ENCODE assay signal across 18 cellular contexts in the genomic region with DNA sequence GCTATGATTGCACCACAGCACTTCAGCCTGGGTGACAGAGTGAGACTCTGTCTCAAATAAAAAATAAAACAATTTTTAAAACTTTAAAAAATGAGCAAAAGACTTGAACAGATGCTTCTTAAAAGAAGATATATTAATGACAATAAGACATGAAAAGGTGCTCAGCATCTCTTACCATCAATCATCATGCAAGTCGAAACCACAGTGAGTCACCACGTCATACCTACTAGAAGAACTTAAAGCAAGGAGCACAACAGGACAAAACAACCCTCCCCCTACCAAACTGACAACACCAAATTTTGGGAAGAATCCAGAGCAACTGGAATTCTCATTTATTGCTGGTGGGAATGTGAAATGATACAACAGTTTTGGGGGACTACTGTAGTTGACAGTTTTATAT.
DNase-seq lines count a peak whose midpoint lies in the region; ATAC-seq and TF ChIP-seq lines count a peak whose summit lies in the region.
"Had no signal": no experiment of that assay in that cellular context is flagged by ENCODE, and none has a peak within 500 bp of the region (broad histone marks: within the 10 kb centered on the region; RNA-seq: fewer than 3 reads in every experiment).

No MANE protein-coding gene starts in this region.

- no peaks in the 10 kb centered on the region for H3K27me3 Mint-ChIP-seq in activated CD8-positive, alpha-beta T cell treated with anti-CD3 and anti-CD28 coated beads for 36 hours
- peaks cover 23% of the 10 kb centered on the region for H3K27me3 Mint-ChIP-seq in activated CD8-positive, alpha-beta T cell treated with anti-CD3 and anti-CD28 coated beads, Interleukin-2, amount 10 ng/mL, durations not matched to agents 7 days and 5 days (ENCODE audit: low read depth)

- H3K79me2 ChIP-seq in DND-41 (ENCODE audit: insufficient read depth, low read length) = no peaks in the 10 kb centered on the region

- no peaks in the 10 kb centered on the region for H3K4me1 Mint-ChIP-seq in activated CD8-positive, alpha-beta T cell treated with anti-CD3 and anti-CD28 coated beads for 36 hours (ENCODE audit: low read depth)
- no peaks in the 10 kb centered on the region for H3K4me1 Mint-ChIP-seq in activated CD8-positive, alpha-beta T cell treated with anti-CD3 and anti-CD28 coated beads, Interleukin-2, amount 10 ng/mL, durations not matched to agents 7 days and 5 days (ENCODE audit: low read depth)

- H3K36me3 Mint-ChIP-seq in activated CD8-positive, alpha-beta T cell treated with anti-CD3 and anti-CD28 coated beads for 36 hours (ENCODE audit: low read depth) = no peaks in the 10 kb centered on the region
- no peaks in the 10 kb centered on the region for H3K36me3 Mint-ChIP-seq in activated CD8-positive, alpha-beta T cell treated with anti-CD3 and anti-CD28 coated beads, Interleukin-2, amount 10 ng/mL, durations not matched to agents 7 days and 5 days (ENCODE audit: low read depth)

- H3K9me3 ChIP-seq in DND-41 (ENCODE audit: insufficient read depth, low read length, severe bottlenecking) (no peaks in the 10 kb centered on the region), RWPE2 (ENCODE audit: severe bottlenecking) (no peaks in the 10 kb centered on the region), prostate gland (no peaks in the 10 kb centered on the region)
- H3K9me3 ChIP-seq: A549, MG63, SJCRH30 had no signal

- H3K4me2 ChIP-seq in DND-41 (ENCODE audit: insufficient read depth, low read length) = no peak overlapping the region
- H3K4me2 ChIP-seq: A549 had no signal

- H3K36me3 ChIP-seq in DND-41 (ENCODE audit: insufficient read depth, low read length) (no peaks in the 10 kb centered on the region), RWPE2 (ENCODE audit: low read depth) (no peaks in the 10 kb centered on the region), prostate gland (no peaks in the 10 kb centered on the region)
- H3K36me3 ChIP-seq: MG63, SJCRH30 had no signal

- peak; percentile 38 for DNase-seq in activated CD8-positive, alpha-beta T cell treated with anti-CD3 and anti-CD28 coated beads for 36 hours
- no peak for DNase-seq in activated CD8-positive, alpha-beta T cell treated with anti-CD3 and anti-CD28 coated beads, Interleukin-2, amount 10 ng/mL, durations not matched to agents 7 days and 5 days
- DNase-seq in DND-41 = no peak
- DNase-seq in RWPE2 (ENCODE audit: low spot score) = no peak
- peak; percentile 6 for DNase-seq in iris pigment epithelial cell (ENCODE audit: low read depth)
- no peak for DNase-seq in stimulated activated CD8-positive, alpha-beta memory T cell treated with anti-CD3 and anti-CD28 coated beads, Interleukin-4, amount 100 ng/mL, for 48 hours
- no peak for DNase-seq in prostate gland (ENCODE audit: low spot score)
- DNase-seq: DMS53, HCEC 1CT, KBM-7, MG63, NCI-H1436, NCI-H2029 treated with DMSO at 0.1 percent for 48 hours, NCI-H510A, SJCRH30 had no signal

- no peaks in the 10 kb centered on the region for H3K9me3 Mint-ChIP-seq in activated CD8-positive, alpha-beta T cell treated with anti-CD3 and anti-CD28 coated beads for 36 hours
- H3K9me3 Mint-ChIP-seq in activated CD8-positive, alpha-beta T cell treated with anti-CD3 and anti-CD28 coated beads, Interleukin-2, amount 10 ng/mL, durations not matched to agents 7 days and 5 days (ENCODE audit: insufficient read depth) = no peaks in the 10 kb centered on the region

- TF ChIP-seq POLR2A in prostate gland (IDR thresholded peaks at IDR 0.05) = no peak

- no peak overlapping the region for H3K27ac ChIP-seq in DND-41 (ENCODE audit: low read length)
- no peak overlapping the region for H3K27ac ChIP-seq in RWPE2 (ENCODE audit: poor library complexity, severe bottlenecking)
- no peak overlapping the region for H3K27ac ChIP-seq in prostate gland
- H3K27ac ChIP-seq: A549, C4-2B, SJCRH30 had no signal

- no peak for TF ChIP-seq CTCF in activated CD8-positive, alpha-beta T cell treated with anti-CD3 and anti-CD28 coated beads for 36 hours (IDR thresholded peaks at IDR 0.05)
- TF ChIP-seq CTCF in DND-41 (IDR thresholded peaks at IDR 0.05; ENCODE audit: borderline replicate concordance, extremely low read depth, low read length, poor library complexity, severe bottlenecking) = no peak
- TF ChIP-seq CTCF in RWPE2 (IDR thresholded peaks at IDR 0.05; ENCODE audit: poor library complexity, severe bottlenecking) = no peak
- no peak for TF ChIP-seq CTCF in prostate gland (IDR thresholded peaks at IDR 0.05)

- H3K27ac Mint-ChIP-seq in activated CD8-positive, alpha-beta T cell treated with anti-CD3 and anti-CD28 coated beads for 36 hours = no peak overlapping the region
- H3K27ac Mint-ChIP-seq in activated CD8-positive, alpha-beta T cell treated with anti-CD3 and anti-CD28 coated beads, Interleukin-2, amount 10 ng/mL, durations not matched to agents 7 days and 5 days = no peak overlapping the region

- H3K4me3 Mint-ChIP-seq in activated CD8-positive, alpha-beta T cell treated with anti-CD3 and anti-CD28 coated beads for 36 hours = no peak overlapping the region
- no peak overlapping the region for H3K4me3 Mint-ChIP-seq in activated CD8-positive, alpha-beta T cell treated with anti-CD3 and anti-CD28 coated beads, Interleukin-2, amount 10 ng/mL, durations not matched to agents 7 days and 5 days

- H3K27me3 ChIP-seq in DND-41 (ENCODE audit: insufficient read depth, low read length, poor library complexity) = no peaks in the 10 kb centered on the region
- H3K27me3 ChIP-seq in RWPE2 (ENCODE audit: insufficient read depth, poor library complexity, severe bottlenecking) = no peaks in the 10 kb centered on the region
- no peaks in the 10 kb centered on the region for H3K27me3 ChIP-seq in prostate gland (replicated peaks; ENCODE audit: insufficient read depth)
- H3K27me3 ChIP-seq: MG63, SJCRH30 had no signal

- H3K4me3 ChIP-seq in DND-41 (ENCODE audit: low read depth in 1 of 2, low read length in 2 of 2) (no peak overlapping the region), RWPE2 (ENCODE audit: severe bottlenecking) (no peak overlapping the region), prostate gland (no peak overlapping the region)
- H3K4me3 ChIP-seq: A549, MG63, SJCRH30 had no signal

- H3K4me1 ChIP-seq in DND-41 (ENCODE audit: insufficient read depth, low read length) (0 out of 2 replicates have a peak, but pooled peaks cover 5% of the 10 kb centered on the region), RWPE2 (ENCODE audit: insufficient read depth, poor library complexity, severe bottlenecking) (no peaks in the 10 kb centered on the region), prostate gland (replicated peaks) (no peaks in the 10 kb centered on the region)
- H3K4me1 ChIP-seq: A549, SJCRH30 had no signal

- WGBS in prostate gland = 40% methylated on average over 2 of the region's 2 CpGs

- CTCF ChIA-PET in activated CD8-positive, alpha-beta T cell treated with anti-CD3 and anti-CD28 coated beads for 36 hours (lab: Charles Lee) = interaction anchor here (1.1 to 1.8 kb wide), 2 partner anchors 10 to 52 kb away, joined by 3 to 4 read pairs; no protein-coding TSS in a partner anchor
- CTCF ChIA-PET in activated CD8-positive, alpha-beta T cell treated with anti-CD3 and anti-CD28 coated beads, Interleukin-2, amount 10 ng/mL, durations not matched to agents 7 days and 5 days (lab: Charles Lee) = interaction anchor here (1.0 to 1.3 kb wide), 2 partner anchors 10 to 271 kb away, joined by 3 read pairs; no protein-coding TSS in a partner anchor

- H2AFZ ChIP-seq in DND-41 (ENCODE audit: low read depth, low read length) = no peak overlapping the region

- peak; percentile 67 for ATAC-seq in activated CD8-positive, alpha-beta T cell treated with anti-CD3 and anti-CD28 coated beads for 36 hours
- no peak for ATAC-seq in activated CD8-positive, alpha-beta T cell treated with anti-CD3 and anti-CD28 coated beads, Interleukin-2, amount 10 ng/mL, durations not matched to agents 7 days and 5 days
- peak; percentile 78 for ATAC-seq in DND-41 (ENCODE audit: insufficient read depth, low read depth)
- peak; percentile 51; the same call in 1 of the 3 replicates for ATAC-seq in RWPE2 (ENCODE audit: low read depth)
- no peak for ATAC-seq in GM21737 (IDR thresholded peaks at IDR 0.05; ENCODE audit: unreplicated experiment)
- ATAC-seq: A549 had no signal

- intact Hi-C loops in activated CD8-positive, alpha-beta T cell treated with anti-CD3 and anti-CD28 coated beads for 36 hours (cut with micrococcal nuclease) = no loop called here
- intact Hi-C loops in prostate gland (cut with DNase I) = no loop called here

- no peaks in the 10 kb centered on the region for H4K20me1 ChIP-seq in DND-41 (ENCODE audit: insufficient read depth, low read length)

- no peak overlapping the region for H3K9ac ChIP-seq in DND-41 (ENCODE audit: low read depth, low read length)

- POLR2A ChIA-PET in activated CD8-positive, alpha-beta T cell treated with anti-CD3 and anti-CD28 coated beads for 36 hours (lab: Charles Lee) = no interaction called here
- POLR2A ChIA-PET in activated CD8-positive, alpha-beta T cell treated with anti-CD3 and anti-CD28 coated beads, Interleukin-2, amount 10 ng/mL, durations not matched to agents 7 days and 5 days (lab: Charles Lee) = no interaction called here

Comparison
In these comparisons a context has a peak if more than half of its experiments do, and no peak if none do; other contexts are left out.
1. ATAC-seq: peak in activated CD8-positive, alpha-beta T cell treated with anti-CD3 and anti-CD28 coated beads for 36 hours (single experiment), DND-41 (single experiment) and RWPE2 (single experiment); none in activated CD8-positive, alpha-beta T cell treated with anti-CD3 and anti-CD28 coated beads, Interleukin-2, amount 10 ng/mL, durations not matched to agents 7 days and 5 days (single experiment) and GM21737 (single experiment).
2. DNase-seq: peak in activated CD8-positive, alpha-beta T cell treated with anti-CD3 and anti-CD28 coated beads for 36 hours (single experiment) and iris pigment epithelial cell (single experiment); none in activated CD8-positive, alpha-beta T cell treated with anti-CD3 and anti-CD28 coated beads, Interleukin-2, amount 10 ng/mL, durations not matched to agents 7 days and 5 days (single experiment), DND-41 (single experiment), RWPE2 (single experiment), stimulated activated CD8-positive, alpha-beta memory T cell treated with anti-CD3 and anti-CD28 coated beads, Interleukin-4, amount 100 ng/mL, for 48 hours (single experiment) and prostate gland (single experiment).